ENCODE assay signal across 1 cellular context in the genomic region with DNA sequence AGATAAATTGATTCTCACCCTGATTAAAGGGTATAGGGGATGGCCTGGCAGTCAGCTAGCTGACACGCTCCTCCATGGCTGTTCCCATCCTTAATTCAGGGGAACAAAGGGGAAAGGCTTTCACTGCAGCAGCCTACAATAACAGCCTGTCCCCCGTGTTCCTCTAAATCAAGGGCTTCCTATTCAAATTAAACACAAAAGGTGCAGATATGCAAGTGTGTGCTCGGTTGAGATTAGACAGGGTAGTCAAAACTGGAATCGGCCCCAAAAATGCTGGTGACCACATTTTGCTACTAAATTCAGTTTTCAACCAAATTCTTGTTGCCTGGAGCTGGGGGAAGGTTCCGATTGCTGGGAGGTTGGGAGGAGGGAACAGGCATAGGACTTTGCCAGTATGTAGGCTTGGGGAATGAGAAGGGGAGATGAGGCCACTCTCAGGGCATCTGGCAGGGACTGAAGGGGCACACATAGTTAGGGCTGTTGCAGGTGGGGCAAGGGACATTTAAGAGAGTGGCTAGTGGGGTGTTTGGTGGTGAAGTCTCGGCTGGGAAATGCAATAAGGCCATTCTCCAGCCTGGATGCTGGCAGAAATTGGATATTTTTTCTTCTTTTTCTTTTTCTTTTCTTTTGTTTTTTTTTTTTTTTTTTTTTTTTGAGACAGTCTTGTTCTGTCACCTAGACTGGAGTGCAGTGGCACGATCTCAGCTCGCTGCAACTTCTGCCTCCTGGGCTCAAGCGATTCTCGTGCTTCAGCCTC.
A peak's percentile ranks its signal among the peaks of the same experiment; 100 is the strongest.
TF ChIP-seq lines count a peak whose summit lies in the region.

No MANE protein-coding gene starts in this region.

TF ChIP-seq in GM12878, 131 proteins besides CTCF, POLR2A, EP300 and RAD21 (continued from another document):
- TF ChIP-seq, protein P1, sequence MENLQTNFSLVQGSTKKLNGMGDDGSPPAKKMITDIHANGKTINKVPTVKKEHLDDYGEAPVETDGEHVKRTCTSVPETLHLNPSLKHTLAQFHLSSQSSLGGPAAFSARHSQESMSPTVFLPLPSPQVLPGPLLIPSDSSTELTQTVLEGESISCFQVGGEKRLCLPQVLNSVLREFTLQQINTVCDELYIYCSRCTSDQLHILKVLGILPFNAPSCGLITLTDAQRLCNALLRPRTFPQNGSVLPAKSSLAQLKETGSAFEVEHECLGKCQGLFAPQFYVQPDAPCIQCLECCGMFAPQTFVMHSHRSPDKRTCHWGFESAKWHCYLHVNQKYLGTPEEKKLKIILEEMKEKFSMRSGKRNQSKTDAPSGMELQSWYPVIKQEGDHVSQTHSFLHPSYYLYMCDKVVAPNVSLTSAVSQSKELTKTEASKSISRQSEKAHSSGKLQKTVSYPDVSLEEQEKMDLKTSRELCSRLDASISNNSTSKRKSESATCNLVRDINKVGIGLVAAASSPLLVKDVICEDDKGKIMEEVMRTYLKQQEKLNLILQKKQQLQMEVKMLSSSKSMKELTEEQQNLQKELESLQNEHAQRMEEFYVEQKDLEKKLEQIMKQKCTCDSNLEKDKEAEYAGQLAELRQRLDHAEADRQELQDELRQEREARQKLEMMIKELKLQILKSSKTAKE (IDR thresholded peaks at IDR 0.05; ENCODE audit: low read depth, poor library complexity, severe bottlenecking), result peak; percentile 1
- TF ChIP-seq NFIC (IDR thresholded peaks at IDR 0.05; ENCODE audit: low read depth, low read length), result peak; percentile 22; the same call in 1 of the 2 replicates
- peak; percentile 38; the same call in 1 of the 2 replicates for TF ChIP-seq HDGF (IDR thresholded peaks at IDR 0.05)
- TF ChIP-seq, protein P2, sequence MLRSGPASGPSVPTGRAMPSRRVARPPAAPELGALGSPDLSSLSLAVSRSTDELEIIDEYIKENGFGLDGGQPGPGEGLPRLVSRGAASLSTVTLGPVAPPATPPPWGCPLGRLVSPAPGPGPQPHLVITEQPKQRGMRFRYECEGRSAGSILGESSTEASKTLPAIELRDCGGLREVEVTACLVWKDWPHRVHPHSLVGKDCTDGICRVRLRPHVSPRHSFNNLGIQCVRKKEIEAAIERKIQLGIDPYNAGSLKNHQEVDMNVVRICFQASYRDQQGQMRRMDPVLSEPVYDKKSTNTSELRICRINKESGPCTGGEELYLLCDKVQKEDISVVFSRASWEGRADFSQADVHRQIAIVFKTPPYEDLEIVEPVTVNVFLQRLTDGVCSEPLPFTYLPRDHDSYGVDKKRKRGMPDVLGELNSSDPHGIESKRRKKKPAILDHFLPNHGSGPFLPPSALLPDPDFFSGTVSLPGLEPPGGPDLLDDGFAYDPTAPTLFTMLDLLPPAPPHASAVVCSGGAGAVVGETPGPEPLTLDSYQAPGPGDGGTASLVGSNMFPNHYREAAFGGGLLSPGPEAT (IDR thresholded peaks at IDR 0.05; ENCODE audit: low read depth), result peak; percentile 62; the same call in 1 of the 2 replicates
